Comparison of ENCODE assay signal across 8 cellular contexts in genomic region chr4:54232151-54232688, GRCh38. TPM values are rescaled to one million over a fixed set of nuclear protein-coding genes. Genes with fewer than 3 reads are reported as not detected.
DNase-seq lines count a peak whose midpoint lies in the region; ATAC-seq and TF ChIP-seq lines count a peak whose summit lies in the region.

No MANE protein-coding gene starts in this region.

- intact Hi-C loops in PC-3 (cut with micrococcal nuclease), result loop anchor here (5.0 to 10.0 kb wide), 5 partner anchors 740 to 1567 kb away; no protein-coding TSS in a partner anchor

- DNase-seq in ELR (ENCODE audit: low read depth) (peak; percentile 15), right atrium auricular region (ENCODE audit: low spot score) (no peak), retina (peak; percentile 53), RWPE1 (ENCODE audit: low spot score) (no peak), PC-3 (no peak), NCI-H128 (lab: John Stamatoyannopoulos, UW; ENCODE audit: unreplicated experiment) (no peak), mesenteric fat pad (ENCODE audit: low spot score) (no peak)

- CTCF ChIA-PET in RWPE1 (lab: Yijun Ruan, JAX) (interaction anchor here (1.0 to 3.4 kb wide), 5 partner anchors 324 to 726 kb away, joined by 3 to 28 read pairs (median 14); no protein-coding TSS in a partner anchor), PC-3 (lab: Charles Lee) (interaction anchor here (0.6 to 2.4 kb wide), 9 partner anchors 16 to 1216 kb away, joined by 3 to 28 read pairs (median 5); no protein-coding TSS in a partner anchor)

- BruUV-seq in PC-3 (replicated peaks; lab: Mats Ljungman, UMichigan), result no TSS peak

- H3K4me1 ChIP-seq in right atrium auricular region (peaks cover 0 to 61% of the 10 kb centered on the region in 2 donors), PC-3 (ENCODE audit: insufficient read depth, low read length) (peaks cover 34% of the 10 kb centered on the region)

- no peaks in the 10 kb centered on the region for H3K79me2 ChIP-seq in PC-3 (ENCODE audit: low read length)

- no peaks in the 10 kb centered on the region for H3K9me3 ChIP-seq in right atrium auricular region
- no peaks in the 10 kb centered on the region for H3K9me3 ChIP-seq in PC-3 (ENCODE audit: low read length)

- peaks cover 17 to 40% of the 10 kb centered on the region in 2 donors for H3K27me3 ChIP-seq in right atrium auricular region
- peaks cover 40% of the 10 kb centered on the region for H3K27me3 ChIP-seq in PC-3 (ENCODE audit: low read length)

- no peak for ATAC-seq in PC-3

- H3K27ac ChIP-seq in right atrium auricular region (peak overlapping the region; percentile 68 to 75), RWPE1 (no peak overlapping the region), PC-3 (ENCODE audit: low read length) (no peak overlapping the region)

- H3K36me3 ChIP-seq in right atrium auricular region (no peaks in the 10 kb centered on the region), PC-3 (ENCODE audit: low read depth, low read length) (no peaks in the 10 kb centered on the region)

- no peak for TF ChIP-seq CTCF in WI38 (IDR thresholded peaks at IDR 0.05; ENCODE audit: low read depth, low read length)
- no peak for TF ChIP-seq CTCF in right atrium auricular region (IDR thresholded peaks at IDR 0.05)
- TF ChIP-seq CTCF in RWPE1 (conservative IDR thresholded peaks at IDR 0.05; ENCODE audit: low read depth), result no peak
- TF ChIP-seq CTCF in PC-3 (conservative IDR thresholded peaks at IDR 0.05; ENCODE audit: low read depth, low read length), result no peak

- no peak overlapping the region for H3K4me2 ChIP-seq in PC-3 (ENCODE audit: low read length)

- H3F3A ChIP-seq in PC-3 (ENCODE audit: low read length, unreplicated experiment), result no peaks in the 10 kb centered on the region

- H4K20me1 ChIP-seq in PC-3 (ENCODE audit: low read length), result no peaks in the 10 kb centered on the region

- H2AFZ ChIP-seq in PC-3 (ENCODE audit: low read length), result no peak overlapping the region

- no peak overlapping the region for H3K9ac ChIP-seq in PC-3 (ENCODE audit: low read length)

- POLR2A ChIA-PET in RWPE1 (lab: Yijun Ruan, JAX; ENCODE audit: low non-redundant PET), result no interaction called here
- POLR2A ChIA-PET in PC-3 (lab: Charles Lee; ENCODE audit: unreplicated experiment), result interaction anchor here (0.5 kb wide), 1 partner anchor 873 kb away, joined by 3 read pairs; no protein-coding TSS in a partner anchor

- peak overlapping the region; percentile 78 for H3K4me3 ChIP-seq in WI38 (ENCODE audit: low read depth, low read length)
- H3K4me3 ChIP-seq in right atrium auricular region, result peak overlapping the region; percentile 52 to 64
- no peak overlapping the region for H3K4me3 ChIP-seq in PC-3 (ENCODE audit: low read length)

- H3K9me2 ChIP-seq in PC-3 (replicated peaks; ENCODE audit: low read length), result no peaks in the 10 kb centered on the region

RNA-seq across cellular contexts. Expression of gene PDGFRA, which starts 3.1 kb away (rescaled TPM):
- total RNA-seq in right atrium auricular region (10 to 100 TPM; 25.3 to 42.8 TPM), PC-3 (2014; rRNA removed) (1.1 and 1.9 TPM in 2 replicates), mesenteric fat pad (181 TPM)

Comparison
In these comparisons a context has a peak if more than half of its experiments do, and no peak if none do; other contexts are left out.
1. DNase-seq: peak in ELR (single experiment) and retina (single experiment); none in right atrium auricular region (single experiment), RWPE1 (single experiment), PC-3 (single experiment), NCI-H128 (single experiment) and mesenteric fat pad (single experiment).
2. H3K27ac ChIP-seq: peak in right atrium auricular region (2 of 2); none in RWPE1 (single experiment) and PC-3 (single experiment).